Comparison of ENCODE assay signal across 9 cellular contexts in the genomic region with DNA sequence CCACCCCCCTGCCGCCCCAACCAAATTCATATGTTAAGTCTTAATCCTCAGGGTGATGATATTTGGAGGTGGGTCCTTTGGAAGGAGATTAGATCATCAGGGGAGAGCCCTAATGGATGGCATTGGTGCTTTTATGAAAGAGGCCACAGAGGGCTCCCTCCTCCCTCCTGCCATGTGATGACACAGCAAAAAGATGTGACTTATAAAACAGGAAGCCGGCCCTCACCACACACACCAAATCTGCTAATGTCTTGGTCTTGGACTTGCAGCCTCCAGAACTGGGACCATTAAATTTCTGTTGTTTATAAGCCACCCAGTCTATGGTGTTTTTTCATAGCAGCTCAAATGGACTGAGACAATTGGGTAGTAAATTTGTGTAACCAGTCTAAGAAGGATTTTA.
A peak's percentile ranks its signal among the peaks of the same experiment; 100 is the strongest.
DNase-seq lines count a peak whose midpoint lies in the region; ATAC-seq and TF ChIP-seq lines count a peak whose summit lies in the region.
"Had no signal": no experiment of that assay in that cellular context is flagged by ENCODE, and none has a peak within 500 bp of the region (broad histone marks: within the 10 kb centered on the region; RNA-seq: fewer than 3 reads in every experiment).

No MANE protein-coding gene starts in this region.

- H2AFZ ChIP-seq in DND-41 (ENCODE audit: low read depth, low read length) = no peak overlapping the region

- DNase-seq in DND-41 (peak; percentile 68), RKO (ENCODE audit: low spot score) (peak; percentile 67), glomerular visceral epithelial cell (ENCODE audit: extremely low spot score) (peak; percentile 27), NCI-H1417 treated with DMSO at 0.1 percent for 48 hours (lab: John Stamatoyannopoulos, UW) (no peak)
- DNase-seq in stimulated activated effector memory CD8-positive, alpha-beta T cell treated with anti-CD3 and anti-CD28 coated beads, Interleukin-12 subunit alpha, Interleukin-12 subunit beta, amount 100 ng/mL, for 72 hours (ENCODE audit: low spot score in 2 of 2) = no peak
- DNase-seq: hippocampal formation had no signal

- peak; percentile 93 for ATAC-seq in DND-41 (ENCODE audit: insufficient read depth, low read depth)
- ATAC-seq in HG02642 (IDR thresholded peaks at IDR 0.05; ENCODE audit: poor library complexity, unreplicated experiment) = peak; percentile 53
- no peak for ATAC-seq in GM21717 (IDR thresholded peaks at IDR 0.05; ENCODE audit: unreplicated experiment)
- ATAC-seq in stimulated activated effector memory CD8-positive, alpha-beta T cell treated with anti-CD3 and anti-CD28 coated beads, Interleukin-12 subunit alpha, Interleukin-12 subunit beta, amount 100 ng/mL, for 72 hours = no peak
- ATAC-seq in HG03039 (IDR thresholded peaks at IDR 0.05; ENCODE audit: unreplicated experiment) = no peak

- no peak overlapping the region for H3K4me2 ChIP-seq in DND-41 (ENCODE audit: insufficient read depth, low read length)

- H3K4me1 Mint-ChIP-seq in stimulated activated effector memory CD8-positive, alpha-beta T cell treated with anti-CD3 and anti-CD28 coated beads, Interleukin-12 subunit alpha, Interleukin-12 subunit beta, amount 100 ng/mL, for 72 hours = no peaks in the 10 kb centered on the region

- H3K4me1 ChIP-seq in DND-41 (ENCODE audit: insufficient read depth, low read length) = peaks cover 9% of the 10 kb centered on the region

- H3K4me3 Mint-ChIP-seq in stimulated activated effector memory CD8-positive, alpha-beta T cell treated with anti-CD3 and anti-CD28 coated beads, Interleukin-12 subunit alpha, Interleukin-12 subunit beta, amount 100 ng/mL, for 72 hours = no peak overlapping the region

- H3K27me3 ChIP-seq in DND-41 (ENCODE audit: insufficient read depth, low read length, poor library complexity) = no peaks in the 10 kb centered on the region

- no peak overlapping the region for H3K4me3 ChIP-seq in DND-41 (ENCODE audit: low read depth in 1 of 2, low read length in 2 of 2)

- peak; percentile 29 for TF ChIP-seq CTCF in DND-41 (IDR thresholded peaks at IDR 0.05; ENCODE audit: borderline replicate concordance, extremely low read depth, low read length, poor library complexity, severe bottlenecking)

- H3K36me3 ChIP-seq in DND-41 (ENCODE audit: insufficient read depth, low read length) = no peaks in the 10 kb centered on the region

- no peak overlapping the region for H3K27ac ChIP-seq in DND-41 (ENCODE audit: low read length)

- H3K79me2 ChIP-seq in DND-41 (ENCODE audit: insufficient read depth, low read length) = no peaks in the 10 kb centered on the region

- no peaks in the 10 kb centered on the region for H4K20me1 ChIP-seq in DND-41 (ENCODE audit: insufficient read depth, low read length)

- no peak overlapping the region for H3K9ac ChIP-seq in DND-41 (ENCODE audit: low read depth, low read length)

- no peaks in the 10 kb centered on the region for H3K36me3 Mint-ChIP-seq in stimulated activated effector memory CD8-positive, alpha-beta T cell treated with anti-CD3 and anti-CD28 coated beads, Interleukin-12 subunit alpha, Interleukin-12 subunit beta, amount 100 ng/mL, for 72 hours

- H3K9me3 Mint-ChIP-seq in stimulated activated effector memory CD8-positive, alpha-beta T cell treated with anti-CD3 and anti-CD28 coated beads, Interleukin-12 subunit alpha, Interleukin-12 subunit beta, amount 100 ng/mL, for 72 hours = no peaks in the 10 kb centered on the region

- H3K27ac Mint-ChIP-seq in stimulated activated effector memory CD8-positive, alpha-beta T cell treated with anti-CD3 and anti-CD28 coated beads, Interleukin-12 subunit alpha, Interleukin-12 subunit beta, amount 100 ng/mL, for 72 hours = no peak overlapping the region

- no peaks in the 10 kb centered on the region for H3K9me3 ChIP-seq in DND-41 (ENCODE audit: insufficient read depth, low read length, severe bottlenecking)

Comparison
In these comparisons a context has a peak if more than half of its experiments do, and no peak if none do; other contexts are left out.
1. ATAC-seq: peak in DND-41 (single experiment) and HG02642 (single experiment); none in GM21717 (single experiment), stimulated activated effector memory CD8-positive, alpha-beta T cell treated with anti-CD3 and anti-CD28 coated beads, Interleukin-12 subunit alpha, Interleukin-12 subunit beta, amount 100 ng/mL, for 72 hours (single experiment) and HG03039 (single experiment).
2. DNase-seq: peak in DND-41 (single experiment), RKO (single experiment) and glomerular visceral epithelial cell (single experiment); none in stimulated activated effector memory CD8-positive, alpha-beta T cell treated with anti-CD3 and anti-CD28 coated beads, Interleukin-12 subunit alpha, Interleukin-12 subunit beta, amount 100 ng/mL, for 72 hours (0 of 2) and NCI-H1417 treated with DMSO at 0.1 percent for 48 hours (single experiment).